Comparison of ENCODE assay signal across 17 cellular contexts in genomic region chr13:97119899-97120745, GRCh38.
DNase-seq lines count a peak whose midpoint lies in the region; ATAC-seq and TF ChIP-seq lines count a peak whose summit lies in the region.
"Had no signal": no experiment of that assay in that cellular context is flagged by ENCODE, and none has a peak within 500 bp of the region (broad histone marks: within the 10 kb centered on the region; RNA-seq: fewer than 3 reads in every experiment).

No MANE protein-coding gene starts in this region.

- no peak for TF ChIP-seq CTCF in dorsolateral prefrontal cortex (IDR thresholded peaks at IDR 0.05 in 54 of 56, conservative IDR thresholded peaks at IDR 0.05 in 2 of 56; ENCODE audit: low read depth in 1 of 56, partially characterized antibody in 56 of 56)
- TF ChIP-seq CTCF in uterus (IDR thresholded peaks at IDR 0.05) = no peak

- H3K9me3 Mint-ChIP-seq in activated CD4-positive, alpha-beta T cell treated with anti-CD3 and anti-CD28 coated beads for 36 hours (ENCODE audit: low read depth) = no peaks in the 10 kb centered on the region
- H3K9me3 Mint-ChIP-seq: CD8-positive, alpha-beta memory T cell had no signal

- H3K36me3 ChIP-seq in uterus = no peaks in the 10 kb centered on the region
- H3K36me3 ChIP-seq: spleen had no signal

- ATAC-seq in activated CD4-positive, alpha-beta T cell treated with anti-CD3 and anti-CD28 coated beads for 36 hours = peak; percentile 70
- no peak for ATAC-seq in GM18861 (IDR thresholded peaks at IDR 0.05; ENCODE audit: unreplicated experiment)
- ATAC-seq: left cardiac atrium, WTC11 had no signal

- no peak overlapping the region for H3K27ac Mint-ChIP-seq in activated CD4-positive, alpha-beta T cell treated with anti-CD3 and anti-CD28 coated beads for 36 hours
- H3K27ac Mint-ChIP-seq: CD8-positive, alpha-beta memory T cell; WTC11 had no signal

- no peaks in the 10 kb centered on the region for H3K27me3 ChIP-seq in dorsolateral prefrontal cortex
- H3K27me3 ChIP-seq in uterus = no peaks in the 10 kb centered on the region

- no peaks in the 10 kb centered on the region for H3K36me3 Mint-ChIP-seq in activated CD4-positive, alpha-beta T cell treated with anti-CD3 and anti-CD28 coated beads for 36 hours (ENCODE audit: low read depth)
- H3K36me3 Mint-ChIP-seq: WTC11 had no signal

- intact Hi-C loops in activated CD4-positive, alpha-beta T cell treated with anti-CD3 and anti-CD28 coated beads for 36 hours (cut with DNase I, micrococcal nuclease) = loop anchor here in 1 of 2 experiments (10.0 kb wide), 1 partner anchor 455 kb away; no protein-coding TSS in a partner anchor
- intact Hi-C loops in dorsolateral prefrontal cortex (cut with DNase I) (loop anchor here in 1 of 2 donors (10.0 kb wide), 1 partner anchor 515 kb away; no protein-coding TSS in a partner anchor), uterus (cut with DNase I; ENCODE audit: low total_unique reads) (loop anchor here (10.0 kb wide), 1 partner anchor 95 kb away; no protein-coding TSS in a partner anchor)

- TF ChIP-seq POLR2A in uterus (IDR thresholded peaks at IDR 0.05) = no peak

- H3K4me3 ChIP-seq in dorsolateral prefrontal cortex (no peak overlapping the region), uterus (no peak overlapping the region)
- H3K4me3 ChIP-seq: spleen had no signal

- no peak overlapping the region for H3K4me3 Mint-ChIP-seq in activated CD4-positive, alpha-beta T cell treated with anti-CD3 and anti-CD28 coated beads for 36 hours
- H3K4me3 Mint-ChIP-seq: CD8-positive, alpha-beta memory T cell; WTC11 had no signal

- peaks cover 37% of the 10 kb centered on the region for H3K27me3 Mint-ChIP-seq in activated CD4-positive, alpha-beta T cell treated with anti-CD3 and anti-CD28 coated beads for 36 hours

- peaks cover 20% of the 10 kb centered on the region for H3K4me1 Mint-ChIP-seq in activated CD4-positive, alpha-beta T cell treated with anti-CD3 and anti-CD28 coated beads for 36 hours
- H3K4me1 Mint-ChIP-seq: CD8-positive, alpha-beta memory T cell had no signal

- peaks cover 3 to 7% of the 10 kb centered on the region in 2 donors for H3K4me1 ChIP-seq in uterus

- H3K27ac ChIP-seq in dorsolateral prefrontal cortex (peak overlapping the region in 52 of 59 donors; percentile 1 to 83 (median 60)), uterus (no peak overlapping the region)
- H3K27ac ChIP-seq: spleen had no signal

- CTCF ChIA-PET in activated CD4-positive, alpha-beta T cell treated with anti-CD3 and anti-CD28 coated beads for 36 hours (lab: Charles Lee) = interaction anchor here (2.5 kb wide), 1 partner anchor 11 kb away, joined by 6 read pairs; no protein-coding TSS in a partner anchor

- peak; percentile 45 for DNase-seq in activated CD4-positive, alpha-beta T cell treated with anti-CD3 and anti-CD28 coated beads for 36 hours
- no peak for DNase-seq in activated CD4-positive, alpha-beta T cell treated with anti-CD3 and anti-CD28 coated beads for 1 hour
- peak; percentile 71 for DNase-seq in LHCN-M2 (ENCODE audit: low read depth)
- no peak for DNase-seq in dorsolateral prefrontal cortex
- DNase-seq in renal cortical epithelial cell (ENCODE audit: low read depth) = peak; percentile 50
- DNase-seq in NCI-H345 treated with DMSO at 0.1 percent for 48 hours (lab: John Stamatoyannopoulos, UW; ENCODE audit: unreplicated experiment) = no peak
- DNase-seq in uterus = no peak
- DNase-seq: 8988T; activated CD8-positive, alpha-beta memory T cell treated with anti-CD3 and anti-CD28 coated beads, Interleukin-2, amount 50 U/mL, for 48 hours; CD8-positive, alpha-beta memory T cell; KBM-7; left cardiac atrium; NCI-H1694; NCI-H510A treated with DMSO at 0.1 percent for 48 hours; spleen had no signal

- POLR2A ChIA-PET in activated CD4-positive, alpha-beta T cell treated with anti-CD3 and anti-CD28 coated beads for 36 hours (lab: Charles Lee) = no interaction called here

- no peaks in the 10 kb centered on the region for H3K9me3 ChIP-seq in uterus
- H3K9me3 ChIP-seq: spleen had no signal

Comparison
In these comparisons a context has a peak if more than half of its experiments do, and no peak if none do; other contexts are left out.
1. DNase-seq: peak in activated CD4-positive, alpha-beta T cell treated with anti-CD3 and anti-CD28 coated beads for 36 hours (single experiment), LHCN-M2 (single experiment) and renal cortical epithelial cell (single experiment); none in activated CD4-positive, alpha-beta T cell treated with anti-CD3 and anti-CD28 coated beads for 1 hour (single experiment), dorsolateral prefrontal cortex (0 of 10), NCI-H345 treated with DMSO at 0.1 percent for 48 hours (single experiment) and uterus (0 of 2).
2. H3K27ac ChIP-seq: peak in dorsolateral prefrontal cortex (52 of 59); none in uterus (0 of 2).